In genomic region chr11:9876331-9876730, GRCh38 we compare ENCODE assay signal across 24 cellular contexts.
DNase-seq lines count a peak whose midpoint lies in the region; ATAC-seq, FAIRE-seq and TF ChIP-seq lines count a peak whose summit lies in the region.
"Had no signal": no experiment of that assay in that cellular context is flagged by ENCODE, and none has a peak within 500 bp of the region (broad histone marks: within the 10 kb centered on the region; RNA-seq: fewer than 3 reads in every experiment).

No MANE protein-coding gene starts in this region.

- H3K27me3 ChIP-seq in Caco-2 (replicated peaks; ENCODE audit: control insufficient read depth, insufficient read depth, low read length) (no peaks in the 10 kb centered on the region), IMR-90 (ENCODE audit: control insufficient read depth, insufficient read depth, low read length) (no peaks in the 10 kb centered on the region), K562 (ENCODE audit: control insufficient read depth in 2 of 2, insufficient read depth in 2 of 2, low read length in 2 of 2) (no peaks in the 10 kb centered on the region), gastroesophageal sphincter (no peaks in the 10 kb centered on the region), foreskin keratinocyte (no peaks in the 10 kb centered on the region)

- no TSS peak for BruUV-seq in Caco-2 (replicated peaks; lab: Mats Ljungman, UMichigan)
- BruUV-seq in IMR-90 (replicated peaks; lab: Mats Ljungman, UMichigan): no TSS peak
- no TSS peak for BruUV-seq in K562 (replicated peaks; lab: Mats Ljungman, UMichigan)

- H3K56ac ChIP-seq in IMR-90 (ENCODE audit: extremely low read depth, insufficient read depth, low read length): no peak overlapping the region

- H3K9me3 Mint-ChIP-seq in Caco-2 (ENCODE audit: unreplicated experiment): peaks cover 19% of the 10 kb centered on the region
- H3K9me3 Mint-ChIP-seq in nephron progenitor cell: peaks cover 34% of the 10 kb centered on the region

- H4K8ac ChIP-seq in IMR-90 (ENCODE audit: low read depth in 2 of 2, low read length in 2 of 2): peak overlapping the region in 1 of 2 experiments; percentile 16; a peak in 1 of 4 replicates

- TF ChIP-seq EP300 in K562 (IDR thresholded peaks at IDR 0.05; ENCODE audit: low read length): no peak
- no peak for TF ChIP-seq EP300 in gastroesophageal sphincter (IDR thresholded peaks at IDR 0.05)

- WGBS in IMR-90 (ENCODE audit: extremely low coverage in 2 of 2, insufficient read length in 1 of 2), 2 experiments: no CpG with 5 or more reads among the region's 5 CpGs
- 3% methylated on average over 5 of the region's 5 CpGs for WGBS in K562 (ENCODE audit: insufficient coverage, low coverage, missing lambda C conversion rate)
- 78 to 90% methylated on average over 5 of the region's 5 CpGs for WGBS in gastroesophageal sphincter (ENCODE audit: low coverage in 1 of 2), 2 donors

- H3K4me1 Mint-ChIP-seq in Caco-2 (ENCODE audit: low read depth, unreplicated experiment) (peaks cover 38% of the 10 kb centered on the region), nephron progenitor cell (peaks cover 27% of the 10 kb centered on the region)
- H3K4me1 Mint-ChIP-seq: CD14-positive monocyte had no signal

- FAIRE-seq in K562 (lab: Jason Lieb, UNC): no peak
- FAIRE-seq: D721Med had no signal

- H2BK20ac ChIP-seq in IMR-90 (ENCODE audit: low read depth, low read length): 0 out of 2 replicates have a peak overlapping the region, but pooled peaks have one; percentile 52

- H3K27ac ChIP-seq in IMR-90 (ENCODE audit: insufficient read depth, low read length) (no peak overlapping the region), K562 (ENCODE audit: extremely low read depth, low read depth, low read length) (no peak overlapping the region), gastroesophageal sphincter (no peak overlapping the region), foreskin keratinocyte (no peak overlapping the region)
- H3K27ac ChIP-seq: HL-60, KMS-11, PC-9, RWPE1, SK-N-MC had no signal

- DNase-seq in Caco-2 (no peak), IMR-90 (no peak), K562 (ENCODE audit: extremely low read depth in 1 of 4, low spot score in 3 of 4) (peak in 2 of 4 experiments; percentile 17 to 47), nephron progenitor cell (no peak), hippocampal formation (lab: John Stamatoyannopoulos, UW) (no peak), foreskin keratinocyte (no peak)
- DNase-seq: DMS79, H7, NCI-H1694, NCI-H2081, NCI-H2171, NCI-H345, NCI-H524, PC-9, SHP77 treated with DMSO at 0.1 percent for 48 hours, SW 1271 had no signal

- no peak overlapping the region for H2AK5ac ChIP-seq in IMR-90 (ENCODE audit: low read depth, low read length)

- no peak overlapping the region for H2AK9ac ChIP-seq in IMR-90 (replicated peaks; ENCODE audit: low read depth, low read length, poor library complexity)

- ATAC-seq in IMR-90 (ENCODE audit: low read depth) (no peak), K562 (peak; percentile 75), gastroesophageal sphincter (no peak), foreskin keratinocyte (no peak)

- H2BK5ac ChIP-seq in IMR-90 (ENCODE audit: low read depth, low read length, poor library complexity, severe bottlenecking): no peak overlapping the region

- no peak overlapping the region for H3K4me3 Mint-ChIP-seq in Caco-2 (ENCODE audit: unreplicated experiment)
- no peak overlapping the region for H3K4me3 Mint-ChIP-seq in nephron progenitor cell
- H3K4me3 Mint-ChIP-seq: B cell, CD14-positive monocyte had no signal

- H2BK15ac ChIP-seq in IMR-90 (ENCODE audit: low read depth, low read length): no peak overlapping the region

- H3K9me3 ChIP-seq in Caco-2 (peaks cover 10% of the 10 kb centered on the region), IMR-90 (ENCODE audit: control insufficient read depth, insufficient read depth, low read length) (peaks cover 4% of the 10 kb centered on the region; the same call in 1 of the 2 replicates), K562 (replicated peaks; ENCODE audit: control insufficient read depth, insufficient read depth, low read depth, low read length) (no peaks in the 10 kb centered on the region), gastroesophageal sphincter (no peaks in the 10 kb centered on the region)

- peaks cover 43% of the 10 kb centered on the region for H3K4me1 ChIP-seq in Caco-2
- H3K4me1 ChIP-seq in IMR-90 (ENCODE audit: control insufficient read depth, insufficient read depth, low read length): peaks cover 5% of the 10 kb centered on the region
- peaks cover 0 to 4% of the 10 kb centered on the region in 2 experiments; a peak in 1 of 5 replicates for H3K4me1 ChIP-seq in K562 (replicated peaks in 1 of 2; ENCODE audit: control insufficient read depth in 2 of 2, insufficient read depth in 2 of 2, low read length in 2 of 2)
- H3K4me1 ChIP-seq in gastroesophageal sphincter: peaks cover 0 to 11% (median 0%) of the 10 kb centered on the region in 3 donors
- H3K4me1 ChIP-seq in foreskin keratinocyte: no peaks in the 10 kb centered on the region

- H3K4ac ChIP-seq in IMR-90 (ENCODE audit: low read depth, low read length): 0 out of 2 replicates have a peak overlapping the region, but pooled peaks have one; percentile 61

- H3K9me1 ChIP-seq in IMR-90 (ENCODE audit: insufficient read depth, low read length) (no peaks in the 10 kb centered on the region), K562 (ENCODE audit: control insufficient read depth, insufficient read depth, low read length) (no peaks in the 10 kb centered on the region)

- H3K36me3 ChIP-seq in Caco-2 (ENCODE audit: control insufficient read depth, insufficient read depth, low read length) (no peaks in the 10 kb centered on the region), IMR-90 (ENCODE audit: control insufficient read depth, insufficient read depth, low read length) (no peaks in the 10 kb centered on the region; the same call in 1 of the 2 replicates), K562 (ENCODE audit: control insufficient read depth, insufficient read depth, low read length) (no peaks in the 10 kb centered on the region), gastroesophageal sphincter (peaks cover 0 to 7% of the 10 kb centered on the region in 2 donors)

- H3K27ac Mint-ChIP-seq in Caco-2 (ENCODE audit: unreplicated experiment): peak overlapping the region; percentile 16
- H3K27ac Mint-ChIP-seq in nephron progenitor cell: peak overlapping the region; percentile 95
- H3K27ac Mint-ChIP-seq: B cell, CD14-positive monocyte had no signal

- H2AFZ ChIP-seq in IMR-90 (replicated peaks; ENCODE audit: low read length, poor library complexity) (no peak overlapping the region), K562 (ENCODE audit: low read depth, low read length) (peak overlapping the region; percentile 57)
- H2AFZ ChIP-seq: PC-9 had no signal

- H4K20me1 ChIP-seq in IMR-90 (ENCODE audit: insufficient read depth, low read length) (no peaks in the 10 kb centered on the region), K562 (replicated peaks; ENCODE audit: control insufficient read depth, insufficient read depth, low read length) (no peaks in the 10 kb centered on the region)

- H3K79me2 ChIP-seq in K562 (ENCODE audit: control insufficient read depth, insufficient read depth, low read length): no peaks in the 10 kb centered on the region

- POLR2A ChIA-PET in Caco-2 (lab: Charles Lee): no interaction called here
- POLR2A ChIA-PET in IMR-90 (lab: Charles Lee; ENCODE audit: unreplicated experiment): no interaction called here
- POLR2A ChIA-PET in K562 (lab: Yijun Ruan, JAX): no interaction called here

- H3K27me3 Mint-ChIP-seq in Caco-2 (ENCODE audit: insufficient read depth, unreplicated experiment) (no peaks in the 10 kb centered on the region), nephron progenitor cell (ENCODE audit: low read depth, poor library complexity) (peaks cover 3% of the 10 kb centered on the region)
- H3K27me3 Mint-ChIP-seq: B cell had no signal

- TF ChIP-seq POLR2A in IMR-90 (IDR thresholded peaks at IDR 0.05; ENCODE audit: low read depth, low read length) (no peak), K562 (conservative IDR thresholded peaks at IDR 0.05) (no peak), gastroesophageal sphincter (IDR thresholded peaks at IDR 0.05) (no peak)

- H3K18ac ChIP-seq in IMR-90 (ENCODE audit: low read depth, low read length): no peak overlapping the region

- dilution Hi-C loops in IMR-90 (cut with HindIII; ENCODE audit: low sequenced_read_pairs, unreplicated experiment): no loop called here

- H4K5ac ChIP-seq in IMR-90 (ENCODE audit: low read depth, low read length): no peak overlapping the region

- H3K36me3 Mint-ChIP-seq in Caco-2 (ENCODE audit: insufficient read depth, unreplicated experiment): peaks cover 13% of the 10 kb centered on the region
- H3K36me3 Mint-ChIP-seq in nephron progenitor cell (ENCODE audit: low read depth): peaks cover 46% of the 10 kb centered on the region

- no peak overlapping the region for H3K9ac ChIP-seq in IMR-90 (ENCODE audit: low read depth, low read length)
- no peak overlapping the region for H3K9ac ChIP-seq in K562 (ENCODE audit: insufficient read depth in 1 of 2, low read depth in 2 of 2, low read length in 2 of 2)
- H3K9ac ChIP-seq: KMS-11 had no signal

- H3K4me2 ChIP-seq in IMR-90 (ENCODE audit: low read depth, low read length) (no peak overlapping the region), K562 (ENCODE audit: insufficient read depth, low read length) (no peak overlapping the region)
- H3K4me2 ChIP-seq: KMS-11, PC-9 had no signal

- no peak overlapping the region; the same call in 1 of the 2 replicates for H3K14ac ChIP-seq in IMR-90 (replicated peaks; ENCODE audit: low read depth, low read length)

- H4K91ac ChIP-seq in IMR-90 (ENCODE audit: insufficient read depth, low read depth, low read length): no peak overlapping the region

- TF ChIP-seq CTCF in Caco-2 (IDR thresholded peaks at IDR 0.05; ENCODE audit: insufficient read depth in 1 of 2, low read depth in 1 of 2, low read length in 1 of 2, severe bottlenecking in 1 of 2, unreplicated experiment in 1 of 2) (no peak), IMR-90 (conservative IDR thresholded peaks at IDR 0.05; ENCODE audit: low read depth, low read length) (no peak), K562 (IDR thresholded peaks at IDR 0.05 in 2 of 3, conservative IDR thresholded peaks at IDR 0.05 in 1 of 3; ENCODE audit: insufficient read depth in 2 of 3, low read depth in 1 of 3, low read length in 3 of 3) (no peak), nephron progenitor cell (IDR thresholded peaks at IDR 0.05) (no peak), gastroesophageal sphincter (IDR thresholded peaks at IDR 0.05) (no peak), foreskin keratinocyte (conservative IDR thresholded peaks at IDR 0.05) (no peak)

- H2BK120ac ChIP-seq in IMR-90 (ENCODE audit: low read depth, low read length): no peak overlapping the region

- CTCF ChIA-PET in Caco-2 (lab: Charles Lee) (no interaction called here), IMR-90 (lab: Yijun Ruan, JAX) (no interaction called here), K562 (lab: Yijun Ruan, JAX; ENCODE audit: low intra/inter-chr PET ratio) (no interaction called here)

- H3K23ac ChIP-seq in IMR-90 (ENCODE audit: low read depth, low read length): no peak overlapping the region

- TF ChIP-seq RAD21 in IMR-90 (IDR thresholded peaks at IDR 0.05; ENCODE audit: low read length) (no peak), K562 (CRISPR knock-in tag; conservative IDR thresholded peaks at IDR 0.05 in 1 of 2, IDR thresholded peaks at IDR 0.05 in 1 of 2) (no peak)

- H3K79me1 ChIP-seq in IMR-90 (ENCODE audit: low read depth in 1 of 2, low read length in 2 of 2): peaks cover 4 to 5% of the 10 kb centered on the region in 2 experiments; a peak in 1 of 4 replicates

- intact Hi-C loops in Caco-2 (cut with micrococcal nuclease; ENCODE audit: unreplicated experiment): no loop called here
- intact Hi-C loops in IMR-90 (cut with micrococcal nuclease): no loop called here
- intact Hi-C loops in K562 (cut with micrococcal nuclease): no loop called here

- in situ Hi-C loops in IMR-90 (cut with MboI; ENCODE audit: low sequenced_read_pairs): no loop called here
- in situ Hi-C loops in K562 (cut with MboI): no loop called here

- H3K4me3 ChIP-seq in Caco-2 (ENCODE audit: low read depth, low read length): no peak overlapping the region
- no peak overlapping the region for H3K4me3 ChIP-seq in IMR-90 (ENCODE audit: insufficient read depth, low read depth, low read length)
- no peak overlapping the region for H3K4me3 ChIP-seq in K562
- H3K4me3 ChIP-seq in gastroesophageal sphincter: no peak overlapping the region
- H3K4me3 ChIP-seq: PC-9, SK-N-MC had no signal
